15 cellular contexts compared by ENCODE assay signal in genomic region chr9:89065921-89066320, GRCh38.
DNase-seq lines count a peak whose midpoint lies in the region; ATAC-seq and TF ChIP-seq lines count a peak whose summit lies in the region.
"Had no signal": no experiment of that assay in that cellular context is flagged by ENCODE, and none has a peak within 500 bp of the region (broad histone marks: within the 10 kb centered on the region; RNA-seq: fewer than 3 reads in every experiment).

No MANE protein-coding gene starts in this region.

- no peaks in the 10 kb centered on the region for H3K4me1 Mint-ChIP-seq in nephron progenitor cell
- H3K4me1 Mint-ChIP-seq: H9 had no signal

- peak; percentile 69 for ATAC-seq in GM21526 (IDR thresholded peaks at IDR 0.05; ENCODE audit: low FRiP score, unreplicated experiment)
- ATAC-seq in HG03095 (IDR thresholded peaks at IDR 0.05; ENCODE audit: unreplicated experiment), result peak; percentile 62
- ATAC-seq: A549; CD8-positive, alpha-beta T cell had no signal

- no peaks in the 10 kb centered on the region for H3K27me3 Mint-ChIP-seq in nephron progenitor cell (ENCODE audit: low read depth, poor library complexity)

- no peak overlapping the region for H3K27ac Mint-ChIP-seq in nephron progenitor cell
- H3K27ac Mint-ChIP-seq: CD8-positive, alpha-beta T cell; H9 had no signal

- no peak overlapping the region for H3K4me3 Mint-ChIP-seq in nephron progenitor cell
- H3K4me3 Mint-ChIP-seq: CD8-positive, alpha-beta T cell; H9 had no signal

- TF ChIP-seq CTCF in nephron progenitor cell (IDR thresholded peaks at IDR 0.05), result no peak

- H3K9me3 Mint-ChIP-seq in nephron progenitor cell, result no peaks in the 10 kb centered on the region
- H3K9me3 Mint-ChIP-seq: CD8-positive, alpha-beta T cell; H9 had no signal

- DNase-seq in NCI-H82 treated with DMSO at 0.1 percent for 48 hours (lab: John Stamatoyannopoulos, UW; ENCODE audit: unreplicated experiment) (peak; percentile 0), OCI-M2 (lab: John Stamatoyannopoulos, UW; ENCODE audit: unreplicated experiment) (no peak), nephron progenitor cell (no peak)
- no peak for DNase-seq in stimulated activated naive CD4-positive, alpha-beta T cell treated with Interleukin-2 at 50 U/mL for 16 hours (lab: John Stamatoyannopoulos, UW)
- DNase-seq: BE2C; CD8-positive, alpha-beta T cell; COR-L47; DMS153; DMS79 treated with DMSO at 0.1 percent for 48 hours; EL; GOT3; H9 had no signal

- no peaks in the 10 kb centered on the region for H3K36me3 Mint-ChIP-seq in nephron progenitor cell (ENCODE audit: low read depth)
- H3K36me3 Mint-ChIP-seq: CD8-positive, alpha-beta T cell had no signal
